20 cellular contexts compared by ENCODE assay signal in genomic region chr5:11128021-11128420, GRCh38.
"Had no signal": no experiment of that assay in that cellular context is flagged by ENCODE, and none has a peak within 500 bp of the region (broad histone marks: within the 10 kb centered on the region; RNA-seq: fewer than 3 reads in every experiment).

No MANE protein-coding gene starts in this region.

- ATAC-seq: left colon, right cardiac atrium had no signal

- H3K9me3 Mint-ChIP-seq: central memory CD8-positive, alpha-beta T cell; nephron had no signal

- H3K27me3 ChIP-seq: colonic mucosa, testis, transverse colon had no signal

- DNase-seq: activated CD4-positive, alpha-beta T cell treated with anti-CD3 and anti-CD28 coated beads for 48 hours; activated CD4-positive, alpha-beta T cell treated with anti-CD3 and anti-CD28 coated beads, Interleukin-2, amount 50 U/mL, for 48 hours; activated CD4-positive, CD25-positive, alpha-beta regulatory T cell; activated CD8-positive, alpha-beta memory T cell treated with anti-CD3 and anti-CD28 coated beads for 24 hours; activated effector memory CD4-positive, alpha-beta T cell treated with Interleukin-2 at 50 U/mL for 16 hours; activated naive CD4-positive, alpha-beta T cell treated with Interleukin-2 at 50 U/mL for 16 hours; colonic mucosa; effector memory CD4-positive, alpha-beta T cell; kidney; left colon; mammary epithelial cell; posterior cingulate gyrus; right cardiac atrium; stimulated activated CD4-positive, alpha-beta T cell treated with anti-CD3 and anti-CD28 coated beads, Interleukin-15, amount 100 ng/mL, for 24 hours; stimulated activated naive CD4-positive, alpha-beta T cell; testis; transverse colon had no signal

- H3K27me3 Mint-ChIP-seq: central memory CD8-positive, alpha-beta T cell had no signal

- H3K36me3 ChIP-seq: colonic mucosa, transverse colon had no signal

- H3K9me3 ChIP-seq: colonic mucosa, testis, transverse colon had no signal

- H3K4me1 ChIP-seq: colonic mucosa, testis, transverse colon had no signal

- H3K36me3 Mint-ChIP-seq: activated naive CD8-positive, alpha-beta T cell had no signal

- H3K4me3 ChIP-seq: colonic mucosa, testis, transverse colon had no signal

- H3K4me3 Mint-ChIP-seq: activated naive CD8-positive, alpha-beta T cell; central memory CD8-positive, alpha-beta T cell; nephron had no signal

- H3K4me1 Mint-ChIP-seq: central memory CD8-positive, alpha-beta T cell; nephron had no signal

- H3K27ac ChIP-seq: colonic mucosa, testis, transverse colon had no signal

- H3K27ac Mint-ChIP-seq: activated naive CD8-positive, alpha-beta T cell; nephron had no signal
